Comparison of ENCODE assay signal across 8 cellular contexts in genomic region chr7:27096756-27097514, GRCh38. TPM values are rescaled to one million over a fixed set of nuclear protein-coding genes. Genes with fewer than 3 reads are reported as not detected.
DNase-seq lines count a peak whose midpoint lies in the region; ATAC-seq and TF ChIP-seq lines count a peak whose summit lies in the region.

No MANE protein-coding gene starts in this region.

- intact Hi-C loops in natural killer cell (cut with micrococcal nuclease): loop anchor here (2.0 to 5.0 kb wide), 2 partner anchors 55 to 232 kb away; partner anchors contain the start of genes HOXA3 and SKAP2

- H3K27ac Mint-ChIP-seq in natural killer cell: peak overlapping the region; percentile 71 to 88

- no peaks in the 10 kb centered on the region for H3K9me3 Mint-ChIP-seq in natural killer cell

- peaks cover 29% of the 10 kb centered on the region for H3K36me3 Mint-ChIP-seq in natural killer cell

- peak in 2 of 3 donors; percentile 16 to 36 for ATAC-seq in natural killer cell
- no peak for ATAC-seq in GM19395 (IDR thresholded peaks at IDR 0.05; ENCODE audit: unreplicated experiment)

- H3K4me3 ChIP-seq in epithelial cell of esophagus (ENCODE audit: low read length): peak overlapping the region; percentile 81

- peak overlapping the region; percentile 91 for H3K4me3 Mint-ChIP-seq in natural killer cell

- H3K27me3 Mint-ChIP-seq in natural killer cell (ENCODE audit: low read depth in 2 of 2): peaks cover 39 to 63% of the 10 kb centered on the region in 2 donors

- TF ChIP-seq CTCF in epithelial cell of esophagus (IDR thresholded peaks at IDR 0.05; ENCODE audit: insufficient read depth, low read depth, low read length, missing control alignments) (no peak), natural killer cell (IDR thresholded peaks at IDR 0.05) (no peak)

- peaks cover 55 to 57% of the 10 kb centered on the region in 2 donors for H3K4me1 Mint-ChIP-seq in natural killer cell

- peak; percentile 4 for DNase-seq in stimulated activated CD4-positive, alpha-beta T cell treated with anti-CD3 and anti-CD28 coated beads, Interleukin-15, amount 100 ng/mL, for 24 hours
- DNase-seq in stimulated activated CD4-positive, alpha-beta T cell treated with anti-CD3 and anti-CD28 coated beads, Interleukin-4, amount 100 ng/mL, for 1 hour: no peak
- DNase-seq in RKO (ENCODE audit: low spot score) (peak; percentile 49), epithelial cell of esophagus (ENCODE audit: low read depth) (peak; percentile 40), natural killer cell (no peak), RPMI8226 (no peak)
- DNase-seq in stimulated activated CD4-positive, alpha-beta T cell treated with anti-CD3 and anti-CD28 coated beads, Interleukin-1b, Interleukin-23, amount 100 ng/mL, for 48 hours: no peak

RNA-seq across cellular contexts. Expression of gene HOXA1, which starts 1.1 kb away (rescaled TPM):
- total RNA-seq in natural killer cell: 1 to 10 TPM in 2 of 3 donors, under 1 TPM in 1; 0.64 to 1.3 (median 1.1) TPM

RNA-seq across cellular contexts. Expression of gene HOXA2, which starts 5.5 kb away (rescaled TPM):
- not detected for total RNA-seq in natural killer cell

RNA-seq across cellular contexts. Expression of gene HOXA4, which starts 33.6 kb away (rescaled TPM):
- total RNA-seq in natural killer cell: 1 to 10 TPM in 1 of 3 donors, under 1 TPM in 2; 0.52 to 2.1 (median 0.63) TPM

RNA-seq across cellular contexts. Expression of gene HOXA5, which starts 46.5 kb away (rescaled TPM):
- 10 to 100 TPM in 1 of 3 donors, under 1 TPM in 2; 0.29 to 13.0 (median 0.52) TPM for total RNA-seq in natural killer cell

RNA-seq across cellular contexts. Expression of gene HOXA6, which starts 50.6 kb away (rescaled TPM):
- total RNA-seq in natural killer cell: under 1 TPM; 0.28 to 0.65 (median 0.43) TPM

Comparison
In these comparisons a context has a peak if more than half of its experiments do, and no peak if none do; other contexts are left out.
1. DNase-seq: peak in stimulated activated CD4-positive, alpha-beta T cell treated with anti-CD3 and anti-CD28 coated beads, Interleukin-15, amount 100 ng/mL, for 24 hours (single experiment), RKO (single experiment) and epithelial cell of esophagus (single experiment); none in stimulated activated CD4-positive, alpha-beta T cell treated with anti-CD3 and anti-CD28 coated beads, Interleukin-4, amount 100 ng/mL, for 1 hour (single experiment), natural killer cell (single experiment), RPMI8226 (single experiment) and stimulated activated CD4-positive, alpha-beta T cell treated with anti-CD3 and anti-CD28 coated beads, Interleukin-1b, Interleukin-23, amount 100 ng/mL, for 48 hours (single experiment).